9 cellular contexts compared by ENCODE assay signal in the genomic region with DNA sequence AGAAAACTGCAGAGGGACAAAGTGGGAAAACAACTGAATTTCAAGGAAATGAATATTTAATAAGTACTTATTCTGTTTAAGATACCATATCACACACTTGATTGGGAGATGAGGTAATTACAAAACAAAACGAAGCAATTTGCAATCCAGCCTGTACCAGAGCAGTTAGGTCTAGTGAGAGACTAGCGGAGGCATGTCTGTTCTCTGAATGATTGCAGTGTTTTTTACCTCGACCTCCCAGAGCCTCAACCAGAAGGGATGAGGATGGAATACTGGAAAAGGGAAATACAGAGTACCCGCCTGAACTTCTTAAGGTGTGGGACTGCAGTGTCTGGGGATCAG. TPM values are rescaled to one million over a fixed set of nuclear protein-coding genes. Genes with fewer than 3 reads are reported as not detected.
A peak's percentile ranks its signal among the peaks of the same experiment; 100 is the strongest.
DNase-seq lines count a peak whose midpoint lies in the region; ATAC-seq, FAIRE-seq and TF ChIP-seq lines count a peak whose summit lies in the region.
"Had no signal": no experiment of that assay in that cellular context is flagged by ENCODE, and none has a peak within 500 bp of the region (broad histone marks: within the 10 kb centered on the region; RNA-seq: fewer than 3 reads in every experiment).

No MANE protein-coding gene starts in this region.

- no peak for TF ChIP-seq POLR2A in upper lobe of left lung (IDR thresholded peaks at IDR 0.05)

- no peak overlapping the region for H2BK120ac ChIP-seq in mesenchymal stem cell (ENCODE audit: low read depth, low read length)

- H3K9me3 ChIP-seq in mesenchymal stem cell (ENCODE audit: control insufficient read depth, low read length) (no peaks in the 10 kb centered on the region), upper lobe of left lung (no peaks in the 10 kb centered on the region)

- no peak overlapping the region for H3K4me2 ChIP-seq in mesenchymal stem cell (ENCODE audit: low read length, poor library complexity, severe bottlenecking)

- no peak overlapping the region for H2BK15ac ChIP-seq in mesenchymal stem cell (ENCODE audit: low read depth, poor library complexity, severe bottlenecking)

- no peak overlapping the region for H2AFZ ChIP-seq in mesenchymal stem cell (ENCODE audit: low read depth, low read length)

- ATAC-seq in upper lobe of left lung (ENCODE audit: low FRiP score in 2 of 2) = peak in 1 of 2 donors; percentile 20
- no peak for ATAC-seq in HG03354 (IDR thresholded peaks at IDR 0.05; ENCODE audit: poor library complexity, severe bottlenecking, unreplicated experiment)

- peak overlapping the region; percentile 85 for H2AK5ac ChIP-seq in mesenchymal stem cell (ENCODE audit: low read length, severe bottlenecking)

- DNase-seq in NCI-H2196 (lab: John Stamatoyannopoulos, UW; ENCODE audit: unreplicated experiment) = peak; percentile 52
- no peak for DNase-seq in NCI-H2196 treated with DMSO at 0.1 percent for 48 hours (lab: John Stamatoyannopoulos, UW; ENCODE audit: unreplicated experiment)
- peak; percentile 59 for DNase-seq in bronchial epithelial cell (ENCODE audit: low read depth)
- no peak for DNase-seq in mesenchymal stem cell
- DNase-seq in upper lobe of left lung = no peak
- no peak for DNase-seq in DMS53 (lab: John Stamatoyannopoulos, UW)
- DNase-seq in NCI-H1436 treated with DMSO at 0.1 percent for 48 hours (lab: John Stamatoyannopoulos, UW) = no peak
- DNase-seq: activated CD8-positive, alpha-beta memory T cell treated with anti-CD3 and anti-CD28 coated beads, Interleukin-2, amount 50 U/mL, for 48 hours had no signal

- H3K14ac ChIP-seq in mesenchymal stem cell (ENCODE audit: low read length in 2 of 2) = no peak overlapping the region

- H4K8ac ChIP-seq in mesenchymal stem cell (ENCODE audit: low read length) = peak overlapping the region; percentile 85

- peak overlapping the region; percentile 9 to 75 for H3K18ac ChIP-seq in mesenchymal stem cell (ENCODE audit: low read depth in 1 of 2, low read length in 2 of 2)

- WGBS in mesenchymal stem cell = 61% methylated on average over 4 of the region's 4 CpGs
- 66 to 70% methylated on average over 4 of the region's 4 CpGs for WGBS in upper lobe of left lung, 2 donors

- H3K23ac ChIP-seq in mesenchymal stem cell (ENCODE audit: low read length in 2 of 2) = no peak overlapping the region

- H3K9ac ChIP-seq in mesenchymal stem cell (ENCODE audit: low read length) = peak overlapping the region; percentile 78

- H2BK5ac ChIP-seq in mesenchymal stem cell (ENCODE audit: low read depth, low read length, poor library complexity, severe bottlenecking) = peak overlapping the region; percentile 40

- H3K4me3 ChIP-seq in bronchial epithelial cell (ENCODE audit: low read depth, low read length) (no peak overlapping the region), mesenchymal stem cell (ENCODE audit: insufficient read depth in 1 of 2, low read depth in 1 of 2, low read length in 2 of 2) (peak overlapping the region in 1 of 2 experiments; percentile 62), upper lobe of left lung (no peak overlapping the region)

- TF ChIP-seq EP300 in upper lobe of left lung (IDR thresholded peaks at IDR 0.05) = no peak

- H3K27ac ChIP-seq in mesenchymal stem cell (ENCODE audit: low read length, poor library complexity, severe bottlenecking) (peak overlapping the region; percentile 98), upper lobe of left lung (peak overlapping the region; percentile 45 to 66 (median 56))

- peaks cover 22% of the 10 kb centered on the region for H3K79me1 ChIP-seq in mesenchymal stem cell (replicated peaks; ENCODE audit: low read length, poor library complexity, severe bottlenecking)

- FAIRE-seq in bronchial epithelial cell (lab: Jason Lieb, UNC) = no peak

- H3K27me3 ChIP-seq in bronchial epithelial cell (ENCODE audit: control insufficient read depth, insufficient read depth, low read length) (no peaks in the 10 kb centered on the region), mesenchymal stem cell (ENCODE audit: control insufficient read depth in 1 of 2, insufficient read depth in 1 of 2, low read length in 2 of 2) (no peaks in the 10 kb centered on the region), upper lobe of left lung (no peaks in the 10 kb centered on the region)

- H3K36me3 ChIP-seq in bronchial epithelial cell (ENCODE audit: control insufficient read depth, insufficient read depth, low read length) (no peaks in the 10 kb centered on the region), mesenchymal stem cell (ENCODE audit: control insufficient read depth in 1 of 2, insufficient read depth in 2 of 2, low read depth in 1 of 2, low read length in 2 of 2) (peaks cover 2 to 5% of the 10 kb centered on the region in 2 experiments), upper lobe of left lung (no peaks in the 10 kb centered on the region)

- peak overlapping the region; percentile 0 to 78 for H2BK12ac ChIP-seq in mesenchymal stem cell (ENCODE audit: low read length in 2 of 2)

- TF ChIP-seq CTCF in bronchial epithelial cell (IDR thresholded peaks at IDR 0.05; ENCODE audit: insufficient read depth, low read length, severe bottlenecking) (no peak), upper lobe of left lung (IDR thresholded peaks at IDR 0.05) (no peak)

- H3K4me1 ChIP-seq in mesenchymal stem cell (ENCODE audit: control insufficient read depth, insufficient read depth, low read depth, low read length) (peaks cover 9% of the 10 kb centered on the region), upper lobe of left lung (peaks cover 12 to 20% (median 20%) of the 10 kb centered on the region in 4 donors)

- peak overlapping the region in 1 of 2 experiments; percentile 2 for H3K4ac ChIP-seq in mesenchymal stem cell (ENCODE audit: low read depth in 1 of 2, low read length in 2 of 2)

- peak overlapping the region; percentile 87 for H4K91ac ChIP-seq in mesenchymal stem cell (ENCODE audit: low read length)

RNA-seq across cellular contexts. Expression of a gene that starts 59.5 kb away (rescaled TPM):
- total RNA-seq in bronchial epithelial cell = 11.3 and 15.0 TPM in 2 replicates
- polyA plus RNA-seq in mesenchymal stem cell (2013, experiment 1 of 2) = 3.2 TPM
- polyA plus RNA-seq in mesenchymal stem cell (2013, experiment 2 of 2) = 2.9 TPM
- 10 to 100 TPM; 26.1 to 77.2 (median 40.6) TPM for total RNA-seq in upper lobe of left lung

Comparison
In these comparisons a context has a peak if more than half of its experiments do, and no peak if none do; other contexts are left out.
1. DNase-seq: peak in NCI-H2196 (single experiment) and bronchial epithelial cell (single experiment); none in NCI-H2196 treated with DMSO at 0.1 percent for 48 hours (single experiment), mesenchymal stem cell (single experiment), upper lobe of left lung (0 of 2), DMS53 (single experiment) and NCI-H1436 treated with DMSO at 0.1 percent for 48 hours (single experiment).